8 cellular contexts compared by ENCODE assay signal in the genomic region with DNA sequence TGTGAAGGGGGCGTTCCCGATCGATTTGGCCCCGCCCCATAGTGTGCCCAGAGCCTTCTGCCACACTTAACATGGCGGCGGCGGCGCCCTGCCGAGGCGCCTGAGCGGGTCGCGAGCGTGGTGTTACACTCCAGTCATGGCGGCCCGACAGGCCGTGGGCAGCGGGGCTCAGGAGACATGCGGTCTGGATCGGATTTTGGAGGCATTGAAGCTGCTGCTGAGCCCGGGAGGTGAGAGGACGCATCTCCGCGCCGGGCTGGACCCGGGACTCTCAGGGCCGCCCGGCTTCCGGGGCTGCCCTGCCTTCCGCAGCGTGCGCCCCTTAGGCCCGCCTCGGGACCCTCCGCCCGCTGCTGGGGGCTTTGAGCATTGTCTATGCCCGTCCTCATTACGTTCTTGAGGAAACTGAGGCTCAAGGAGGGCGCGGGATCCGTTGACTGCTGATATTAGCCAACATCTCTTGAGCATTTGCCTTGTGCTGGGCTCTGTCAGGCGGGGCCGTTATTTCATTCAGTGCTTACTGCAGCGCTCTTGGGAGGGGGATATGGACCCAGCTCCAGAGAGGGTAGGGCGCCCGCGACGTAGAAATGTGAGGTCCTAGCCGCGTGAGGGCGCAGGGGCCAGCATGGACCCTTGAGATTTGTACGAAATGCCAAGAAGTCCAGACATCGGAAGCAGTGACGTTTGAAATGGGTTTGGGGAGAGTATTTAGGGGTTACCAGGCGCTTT. TPM values are rescaled to one million over a fixed set of nuclear protein-coding genes. Genes with fewer than 3 reads are reported as not detected.
DNase-seq lines count a peak whose midpoint lies in the region; ATAC-seq and TF ChIP-seq lines count a peak whose summit lies in the region.

TANGO6 (plus strand) TSS at position 50 of the 729 bp plus-strand sequence; CDS start at position 137, 87 bp downstream.

- peak within 1 kb of the TSS; percentile 80 to 86 for H3K27ac ChIP-seq in ovary
- peak within 1 kb of the TSS; percentile 10 to 88 (median 78) for H3K27ac ChIP-seq in thyroid gland

- H3K27me3 ChIP-seq in ovary = no peaks in the 10 kb centered on the region
- no peaks in the 10 kb centered on the region for H3K27me3 ChIP-seq in thyroid gland

- intact Hi-C loops in head of caudate nucleus (cut with DNase I) = loop anchor here (5.0 to 10.0 kb wide), 2 partner anchors 284 to 309 kb away; partner anchors contain the start of gene ZFP90
- intact Hi-C loops in ovary (cut with DNase I) = loop anchor here in 2 of 4 donors (5.0 to 10.0 kb wide), 2 partner anchors 251 to 281 kb away; no protein-coding TSS in a partner anchor
- intact Hi-C loops in thyroid gland (cut with DNase I) = no loop called here

- H3K9me3 Mint-ChIP-seq in activated naive CD4-positive, alpha-beta T cell treated with anti-CD3 and anti-CD28 coated beads, Interleukin-2, amount 50 U/mL, for 72 hours = no peaks in the 10 kb centered on the region

- DNase-seq in GM10248 (ENCODE audit: extremely low spot score) (peak; percentile 91), NCI-H1092 (lab: John Stamatoyannopoulos, UW) (peak; percentile 83), SKM-1 (lab: John Stamatoyannopoulos, UW; ENCODE audit: unreplicated experiment) (peak; percentile 48), head of caudate nucleus (peak; percentile 73 to 95 (median 89)), ovary (peak; percentile 81 to 92 (median 87)), thyroid gland (peak; percentile 83 to 86)
- peak; percentile 92 to 93 for DNase-seq in activated naive CD4-positive, alpha-beta T cell treated with anti-CD3 and anti-CD28 coated beads, Interleukin-2, amount 50 U/mL, for 72 hours (ENCODE audit: low spot score in 2 of 2)

- H3K9me3 ChIP-seq in ovary (no peaks in the 10 kb centered on the region), thyroid gland (no peaks in the 10 kb centered on the region)

- peak; percentile 15 for TF ChIP-seq POLR2A in ovary (IDR thresholded peaks at IDR 0.05)
- peak in 1 of 2 donors; percentile 46 for TF ChIP-seq POLR2A in thyroid gland (IDR thresholded peaks at IDR 0.05)

- POLR2A ChIA-PET in GM10248 (lab: Yijun Ruan, JAX) = interaction anchor here (0.9 kb wide), 1 partner anchor 64 kb away, joined by 3 read pairs; no protein-coding TSS in a partner anchor

- ATAC-seq in HG02588 (IDR thresholded peaks at IDR 0.05; ENCODE audit: unreplicated experiment) = peak; percentile 80
- peak; percentile 91 for ATAC-seq in activated naive CD4-positive, alpha-beta T cell treated with anti-CD3 and anti-CD28 coated beads, Interleukin-2, amount 50 U/mL, for 72 hours

- CTCF ChIA-PET in GM10248 (lab: Yijun Ruan, JAX) = interaction anchor here (0.9 to 2.1 kb wide), 10 partner anchors 9 to 315 kb away, joined by 3 to 7 read pairs (median 4); no protein-coding TSS in a partner anchor

- TF ChIP-seq CTCF in GM10248 (IDR thresholded peaks at IDR 0.05; ENCODE audit: control extremely low read depth, extremely low read depth, low read depth, missing control alignments) = peak; percentile 38
- TF ChIP-seq CTCF in ovary (IDR thresholded peaks at IDR 0.05) = no peak
- peak in 2 of 6 experiments; percentile 7 to 31 for TF ChIP-seq CTCF in thyroid gland (IDR thresholded peaks at IDR 0.05)

- peaks cover 6% of the 10 kb centered on the region in 2 donors for H3K36me3 Mint-ChIP-seq in activated naive CD4-positive, alpha-beta T cell treated with anti-CD3 and anti-CD28 coated beads, Interleukin-2, amount 50 U/mL, for 72 hours

- 0 to 1% (median 1%) methylated on average over 53 to 55 of the region's 55 CpGs for WGBS in ovary, 3 donors
- WGBS in thyroid gland, 2 donors = 0 to 1% methylated on average over 23 to 26 of the region's 55 CpGs

- peak within 1 kb of the TSS; percentile 84 to 95 for H3K27ac Mint-ChIP-seq in activated naive CD4-positive, alpha-beta T cell treated with anti-CD3 and anti-CD28 coated beads, Interleukin-2, amount 50 U/mL, for 72 hours

- H3K4me3 ChIP-seq in ovary = peak within 1 kb of the TSS; percentile 77
- H3K4me3 ChIP-seq in thyroid gland (replicated peaks in 1 of 3) = peak within 1 kb of the TSS; percentile 39 to 79 (median 64)

- no peak for TF ChIP-seq EP300 in ovary (IDR thresholded peaks at IDR 0.05)

- no peaks in the 10 kb centered on the region for H3K4me1 ChIP-seq in ovary (ENCODE audit: insufficient read depth)
- H3K4me1 ChIP-seq in thyroid gland = peaks cover 4 to 9% of the 10 kb centered on the region in 2 donors

- no peaks in the 10 kb centered on the region for H3K36me3 ChIP-seq in ovary
- no peaks in the 10 kb centered on the region for H3K36me3 ChIP-seq in thyroid gland

RNA-seq across cellular contexts. Expression of gene TANGO6, which starts in this region (rescaled TPM):
- total RNA-seq in activated naive CD4-positive, alpha-beta T cell treated with anti-CD3 and anti-CD28 coated beads, Interleukin-2, amount 50 U/mL, for 72 hours = 10 to 100 TPM; 23.8 to 38.4 TPM
- total RNA-seq in ovary (10 to 100 TPM in 6 of 7 donors, 1 to 10 TPM in 1; 9.4 to 27.8 (median 18.3) TPM), thyroid gland (10 to 100 TPM; 16.7 to 24.4 (median 20.2) TPM)
- 1 to 10 TPM; 4.7 to 9.1 TPM for polyA plus RNA-seq in ovary

Comparison
In these comparisons a context has a peak if more than half of its experiments do, and no peak if none do; other contexts are left out.
1. Peak in every context shown above with its lines: DNase-seq, ATAC-seq, H3K4me3 ChIP-seq and H3K27ac ChIP-seq.